8 cellular contexts compared by ENCODE assay signal in genomic region chr6:11144393-11144829, GRCh38. TPM values are rescaled to one million over a fixed set of nuclear protein-coding genes. Genes with fewer than 3 reads are reported as not detected.
DNase-seq lines count a peak whose midpoint lies in the region; ATAC-seq, FAIRE-seq and TF ChIP-seq lines count a peak whose summit lies in the region.

No MANE protein-coding gene starts in this region.

- intact Hi-C loops in CD14-positive monocyte (cut with micrococcal nuclease), result loop anchor here (2.0 to 10.0 kb wide), 6 partner anchors 52 to 433 kb away; partner anchors contain the start of gene SMIM13 (in 1 of the 2)

- H3K4me1 ChIP-seq in suprapubic skin, result peaks cover 22% of the 10 kb centered on the region

- H3K4me1 Mint-ChIP-seq in CD14-positive monocyte, result peaks cover 35% of the 10 kb centered on the region
- H3K4me1 Mint-ChIP-seq in activated T-helper 17 cell treated with anti-CD3 and anti-CD28 coated beads, Interleukin-2, amount 50 U/mL, for 72 hours, result peaks cover 6% of the 10 kb centered on the region

- POLR2A ChIA-PET in RWPE1 (lab: Yijun Ruan, JAX; ENCODE audit: low non-redundant PET), result no interaction called here

- peaks cover 0 to 5% (median 0%) of the 10 kb centered on the region in 7 donors for H3K9me3 Mint-ChIP-seq in CD14-positive monocyte
- H3K9me3 Mint-ChIP-seq in activated T-helper 17 cell treated with anti-CD3 and anti-CD28 coated beads, Interleukin-2, amount 50 U/mL, for 72 hours, result no peaks in the 10 kb centered on the region

- FAIRE-seq in GM19239 (lab: Jason Lieb, UNC), result peak; percentile 89

- H3K4me3 ChIP-seq in foreskin fibroblast (ENCODE audit: low read depth in 1 of 2, low read length in 2 of 2), result no peak overlapping the region
- no peak overlapping the region for H3K4me3 ChIP-seq in suprapubic skin

- no peaks in the 10 kb centered on the region for H3K36me3 ChIP-seq in suprapubic skin

- WGBS in suprapubic skin, result 14% methylated on average over 6 of the region's 6 CpGs

- peak overlapping the region in 1 of 2 donors; percentile 33 for H3K4me3 Mint-ChIP-seq in CD14-positive monocyte
- H3K4me3 Mint-ChIP-seq in activated T-helper 17 cell treated with anti-CD3 and anti-CD28 coated beads, Interleukin-2, amount 50 U/mL, for 72 hours, result no peak overlapping the region

- peaks cover 0 to 2% (median 0%) of the 10 kb centered on the region in 3 donors for H3K27me3 Mint-ChIP-seq in CD14-positive monocyte (ENCODE audit: low read depth in 3 of 3)
- no peaks in the 10 kb centered on the region for H3K27me3 Mint-ChIP-seq in activated T-helper 17 cell treated with anti-CD3 and anti-CD28 coated beads, Interleukin-2, amount 50 U/mL, for 72 hours

- H3K27me3 ChIP-seq in suprapubic skin, result no peaks in the 10 kb centered on the region

- peaks cover 0 to 2% of the 10 kb centered on the region in 2 donors for H3K36me3 Mint-ChIP-seq in CD14-positive monocyte
- H3K36me3 Mint-ChIP-seq in activated T-helper 17 cell treated with anti-CD3 and anti-CD28 coated beads, Interleukin-2, amount 50 U/mL, for 72 hours (ENCODE audit: low read depth), result no peaks in the 10 kb centered on the region

- H3K9me3 ChIP-seq in suprapubic skin, result no peaks in the 10 kb centered on the region

- no peak overlapping the region for H3K27ac ChIP-seq in RWPE1
- peak overlapping the region; percentile 62 for H3K27ac ChIP-seq in suprapubic skin

- DNase-seq in CD14-positive monocyte (ENCODE audit: low spot score) (peak; percentile 80), GM19239 (ENCODE audit: insufficient read length, low spot score) (peak; percentile 71), HPDE6-E6E7 (ENCODE audit: extremely low spot score) (peak; percentile 78), RWPE1 (ENCODE audit: low spot score) (peak; percentile 76), foreskin fibroblast (peak; percentile 55 to 87), omental fat pad (ENCODE audit: low spot score) (peak; percentile 52), suprapubic skin (ENCODE audit: low spot score in 2 of 2) (peak; percentile 76 to 83)

- H3K27ac Mint-ChIP-seq in CD14-positive monocyte, result peak overlapping the region; percentile 69 to 98 (median 95)
- H3K27ac Mint-ChIP-seq in activated T-helper 17 cell treated with anti-CD3 and anti-CD28 coated beads, Interleukin-2, amount 50 U/mL, for 72 hours, result no peak overlapping the region

- CTCF ChIA-PET in RWPE1 (lab: Yijun Ruan, JAX), result interaction anchor here (0.6 to 2.5 kb wide), 8 partner anchors 118 to 432 kb away, joined by 3 to 17 read pairs (median 3); no protein-coding TSS in a partner anchor

- ATAC-seq in activated T-helper 17 cell treated with anti-CD3 and anti-CD28 coated beads, Interleukin-2, amount 50 U/mL, for 72 hours (replicated peaks), result peak; percentile 95
- ATAC-seq in omental fat pad (ENCODE audit: low FRiP score), result peak; percentile 78

- no peak for TF ChIP-seq POLR2A in suprapubic skin (IDR thresholded peaks at IDR 0.05)

- peak; percentile 96 for TF ChIP-seq CTCF in CD14-positive monocyte (IDR thresholded peaks at IDR 0.05)
- peak; percentile 87 for TF ChIP-seq CTCF in RWPE1 (conservative IDR thresholded peaks at IDR 0.05; ENCODE audit: low read depth)
- peak; percentile 89 for TF ChIP-seq CTCF in foreskin fibroblast (IDR thresholded peaks at IDR 0.05; ENCODE audit: low read depth, low read length)
- peak in 1 of 3 donors; percentile 53 for TF ChIP-seq CTCF in omental fat pad (IDR thresholded peaks at IDR 0.05)
- TF ChIP-seq CTCF in suprapubic skin (IDR thresholded peaks at IDR 0.05), result peak; percentile 82 to 89

- TF ChIP-seq EP300 in suprapubic skin (IDR thresholded peaks at IDR 0.05), result no peak

RNA-seq across cellular contexts. Expression of gene ERVFRD-1, which starts 32.9 kb away (rescaled TPM):
- under 1 TPM; 0.05 to 0.06 TPM for polyA plus RNA-seq in CD14-positive monocyte
- total RNA-seq in activated T-helper 17 cell treated with anti-CD3 and anti-CD28 coated beads, Interleukin-2, amount 50 U/mL, for 72 hours, result under 1 TPM in 1 of 2 donors, not detected in 1; 0.11 TPM
- total RNA-seq in omental fat pad (under 1 TPM in 2 of 4 donors, not detected in 2; 0.24 to 0.32 TPM), suprapubic skin (not detected)

RNA-seq across cellular contexts. Expression of gene SMIM13, which starts 50.8 kb away (rescaled TPM):
- 1 to 10 TPM; 1.4 to 3.4 TPM for polyA plus RNA-seq in CD14-positive monocyte
- 10 to 100 TPM in 1 of 2 donors, 1 to 10 TPM in 1; 5.8 to 10.5 TPM for total RNA-seq in activated T-helper 17 cell treated with anti-CD3 and anti-CD28 coated beads, Interleukin-2, amount 50 U/mL, for 72 hours
- 1 to 10 TPM; 7.7 to 10.0 (median 8.2) TPM for total RNA-seq in omental fat pad
- 10 to 100 TPM in 3 of 4 donors, 1 to 10 TPM in 1; 9.3 to 15.6 (median 10.7) TPM for total RNA-seq in suprapubic skin
